Comparison of ENCODE assay signal across 1 cellular context in the genomic region with DNA sequence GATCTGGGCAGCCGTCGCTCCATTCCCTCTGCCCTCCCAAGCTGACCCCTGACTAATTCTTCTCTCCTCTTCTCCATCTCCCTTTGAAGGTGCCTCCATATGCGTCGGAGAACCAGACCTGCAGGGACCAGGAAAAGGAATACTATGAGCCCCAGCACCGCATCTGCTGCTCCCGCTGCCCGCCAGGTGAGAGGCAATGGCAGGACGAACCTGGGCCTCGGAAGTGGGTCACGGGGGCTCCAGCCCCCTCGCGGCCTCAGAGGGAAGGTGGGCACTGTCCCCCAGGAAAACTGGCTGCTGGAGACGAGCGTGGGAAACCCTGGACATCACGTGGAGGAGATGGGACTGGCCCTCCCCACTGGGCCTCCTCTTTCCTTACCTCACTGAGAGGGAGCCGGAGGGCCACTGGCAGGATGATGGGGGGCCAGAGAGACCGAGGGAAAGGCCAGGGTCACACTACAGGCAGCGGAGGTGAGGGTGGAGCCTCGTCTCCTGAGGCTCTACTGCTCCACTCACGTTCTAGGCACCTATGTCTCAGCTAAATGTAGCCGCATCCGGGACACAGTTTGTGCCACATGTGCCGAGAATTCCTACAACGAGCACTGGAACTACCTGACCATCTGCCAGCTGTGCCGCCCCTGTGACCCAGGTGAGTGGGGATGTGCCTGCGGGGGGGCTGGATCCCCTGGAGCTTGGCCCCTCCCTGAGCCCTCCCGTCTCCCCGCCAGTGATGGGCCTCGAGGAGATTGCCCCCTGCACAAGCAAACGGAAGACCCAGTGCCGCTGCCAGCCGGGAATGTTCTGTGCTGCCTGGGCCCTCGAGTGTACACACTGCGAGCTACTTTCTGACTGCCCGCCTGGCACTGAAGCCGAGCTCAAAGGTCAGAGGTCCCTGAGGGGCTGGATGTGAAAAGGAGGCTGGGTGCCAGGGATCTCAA.
TF ChIP-seq lines count a peak whose summit lies in the region.

No MANE protein-coding gene starts in this region.

TF ChIP-seq in SK-N-SH, 30 proteins besides CTCF, POLR2A, EP300 and RAD21 (continued from another document):
- TF ChIP-seq, protein P1, sequence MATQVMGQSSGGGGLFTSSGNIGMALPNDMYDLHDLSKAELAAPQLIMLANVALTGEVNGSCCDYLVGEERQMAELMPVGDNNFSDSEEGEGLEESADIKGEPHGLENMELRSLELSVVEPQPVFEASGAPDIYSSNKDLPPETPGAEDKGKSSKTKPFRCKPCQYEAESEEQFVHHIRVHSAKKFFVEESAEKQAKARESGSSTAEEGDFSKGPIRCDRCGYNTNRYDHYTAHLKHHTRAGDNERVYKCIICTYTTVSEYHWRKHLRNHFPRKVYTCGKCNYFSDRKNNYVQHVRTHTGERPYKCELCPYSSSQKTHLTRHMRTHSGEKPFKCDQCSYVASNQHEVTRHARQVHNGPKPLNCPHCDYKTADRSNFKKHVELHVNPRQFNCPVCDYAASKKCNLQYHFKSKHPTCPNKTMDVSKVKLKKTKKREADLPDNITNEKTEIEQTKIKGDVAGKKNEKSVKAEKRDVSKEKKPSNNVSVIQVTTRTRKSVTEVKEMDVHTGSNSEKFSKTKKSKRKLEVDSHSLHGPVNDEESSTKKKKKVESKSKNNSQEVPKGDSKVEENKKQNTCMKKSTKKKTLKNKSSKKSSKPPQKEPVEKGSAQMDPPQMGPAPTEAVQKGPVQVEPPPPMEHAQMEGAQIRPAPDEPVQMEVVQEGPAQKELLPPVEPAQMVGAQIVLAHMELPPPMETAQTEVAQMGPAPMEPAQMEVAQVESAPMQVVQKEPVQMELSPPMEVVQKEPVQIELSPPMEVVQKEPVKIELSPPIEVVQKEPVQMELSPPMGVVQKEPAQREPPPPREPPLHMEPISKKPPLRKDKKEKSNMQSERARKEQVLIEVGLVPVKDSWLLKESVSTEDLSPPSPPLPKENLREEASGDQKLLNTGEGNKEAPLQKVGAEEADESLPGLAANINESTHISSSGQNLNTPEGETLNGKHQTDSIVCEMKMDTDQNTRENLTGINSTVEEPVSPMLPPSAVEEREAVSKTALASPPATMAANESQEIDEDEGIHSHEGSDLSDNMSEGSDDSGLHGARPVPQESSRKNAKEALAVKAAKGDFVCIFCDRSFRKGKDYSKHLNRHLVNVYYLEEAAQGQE (IDR thresholded peaks at IDR 0.05; ENCODE audit: low read depth, low read length): no peak
- TF ChIP-seq SMC3 (IDR thresholded peaks at IDR 0.05; ENCODE audit: low read depth, low read length) (no peak), GATA2 (CRISPR knock-in tag; IDR thresholded peaks at IDR 0.05) (no peak), TAF1 (IDR thresholded peaks at IDR 0.05; ENCODE audit: borderline replicate concordance, low read depth, low read length) (no peak), MEF2A (IDR thresholded peaks at IDR 0.05; ENCODE audit: borderline replicate concordance, low read depth) (no peak), NFIC (IDR thresholded peaks at IDR 0.05; ENCODE audit: borderline replicate concordance) (no peak), TCF12 (IDR thresholded peaks at IDR 0.05) (no peak), CHD2 (IDR thresholded peaks at IDR 0.05; ENCODE audit: low read length, partially characterized antibody) (no peak), TEAD4 (IDR thresholded peaks at IDR 0.05; ENCODE audit: borderline replicate concordance, insufficient read depth) (no peak)
- TF ChIP-seq, protein P2, sequence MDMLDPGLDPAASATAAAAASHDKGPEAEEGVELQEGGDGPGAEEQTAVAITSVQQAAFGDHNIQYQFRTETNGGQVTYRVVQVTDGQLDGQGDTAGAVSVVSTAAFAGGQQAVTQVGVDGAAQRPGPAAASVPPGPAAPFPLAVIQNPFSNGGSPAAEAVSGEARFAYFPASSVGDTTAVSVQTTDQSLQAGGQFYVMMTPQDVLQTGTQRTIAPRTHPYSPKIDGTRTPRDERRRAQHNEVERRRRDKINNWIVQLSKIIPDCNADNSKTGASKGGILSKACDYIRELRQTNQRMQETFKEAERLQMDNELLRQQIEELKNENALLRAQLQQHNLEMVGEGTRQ (IDR thresholded peaks at IDR 0.05; ENCODE audit: borderline replicate concordance, low read depth, low read length): no peak
- TF ChIP-seq, protein P3, sequence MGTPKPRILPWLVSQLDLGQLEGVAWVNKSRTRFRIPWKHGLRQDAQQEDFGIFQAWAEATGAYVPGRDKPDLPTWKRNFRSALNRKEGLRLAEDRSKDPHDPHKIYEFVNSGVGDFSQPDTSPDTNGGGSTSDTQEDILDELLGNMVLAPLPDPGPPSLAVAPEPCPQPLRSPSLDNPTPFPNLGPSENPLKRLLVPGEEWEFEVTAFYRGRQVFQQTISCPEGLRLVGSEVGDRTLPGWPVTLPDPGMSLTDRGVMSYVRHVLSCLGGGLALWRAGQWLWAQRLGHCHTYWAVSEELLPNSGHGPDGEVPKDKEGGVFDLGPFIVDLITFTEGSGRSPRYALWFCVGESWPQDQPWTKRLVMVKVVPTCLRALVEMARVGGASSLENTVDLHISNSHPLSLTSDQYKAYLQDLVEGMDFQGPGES (IDR thresholded peaks at IDR 0.05; ENCODE audit: low read depth, low read length): no peak
